8 cellular contexts compared by ENCODE assay signal in the genomic region with DNA sequence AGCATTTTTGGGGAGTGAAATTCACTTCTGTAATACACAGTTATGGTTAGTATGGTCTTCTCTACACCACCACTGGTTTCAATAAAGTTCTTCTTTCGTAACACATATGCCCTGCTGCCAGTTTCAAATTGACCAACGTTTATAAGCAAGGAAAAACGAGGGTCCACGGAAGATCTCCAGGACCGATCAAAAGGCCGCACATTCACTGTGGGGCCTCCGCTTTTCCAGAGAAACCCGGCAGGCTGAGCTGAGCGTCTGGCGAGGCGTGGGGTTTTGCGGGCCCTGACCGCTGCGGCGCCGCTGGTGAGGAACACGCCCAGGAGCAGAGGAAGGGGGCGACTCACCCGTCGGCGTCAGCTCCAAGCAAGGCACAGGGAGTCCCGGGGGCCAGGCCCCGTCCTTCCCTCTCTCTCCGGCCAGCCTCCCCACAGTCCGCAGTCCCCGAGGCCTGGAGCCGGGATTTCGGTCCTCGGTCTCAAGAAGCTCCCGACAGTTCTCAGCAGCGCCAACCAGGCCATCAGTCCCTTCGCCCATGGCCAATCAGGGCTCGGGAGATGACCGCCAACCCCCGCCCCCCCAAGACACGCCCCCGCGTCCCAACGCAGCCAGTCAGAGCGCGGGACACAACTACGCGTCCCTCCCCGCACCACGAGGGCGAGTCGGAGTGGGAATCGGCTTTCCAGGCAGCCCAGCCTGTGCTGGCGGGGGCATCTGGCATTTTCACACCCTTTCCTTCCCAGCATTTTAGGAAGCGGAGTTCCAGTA. TPM values are rescaled to one million over a fixed set of nuclear protein-coding genes. Genes with fewer than 3 reads are reported as not detected.
DNase-seq lines count a peak whose midpoint lies in the region; ATAC-seq and TF ChIP-seq lines count a peak whose summit lies in the region.

A gene with protein sequence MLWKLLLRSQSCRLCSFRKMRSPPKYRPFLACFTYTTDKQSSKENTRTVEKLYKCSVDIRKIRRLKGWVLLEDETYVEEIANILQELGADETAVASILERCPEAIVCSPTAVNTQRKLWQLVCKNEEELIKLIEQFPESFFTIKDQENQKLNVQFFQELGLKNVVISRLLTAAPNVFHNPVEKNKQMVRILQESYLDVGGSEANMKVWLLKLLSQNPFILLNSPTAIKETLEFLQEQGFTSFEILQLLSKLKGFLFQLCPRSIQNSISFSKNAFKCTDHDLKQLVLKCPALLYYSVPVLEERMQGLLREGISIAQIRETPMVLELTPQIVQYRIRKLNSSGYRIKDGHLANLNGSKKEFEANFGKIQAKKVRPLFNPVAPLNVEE (minus strand): TSS at position 522 of the 765 bp plus-strand sequence. CDS start 8,432 bp downstream, outside the sequence.

- H3K27ac ChIP-seq in coronary artery: peak within 1 kb of the TSS; percentile 87 to 92

- peaks cover 32% of the 10 kb centered on the region for H3K4me1 Mint-ChIP-seq in activated CD4-positive, alpha-beta T cell treated with anti-CD3 and anti-CD28 coated beads, Interleukin-2, amount 10 ng/mL, durations not matched to agents 24 days and 14 days

- no peaks in the 10 kb centered on the region for H3K27me3 Mint-ChIP-seq in activated CD4-positive, alpha-beta T cell treated with anti-CD3 and anti-CD28 coated beads, Interleukin-2, amount 10 ng/mL, durations not matched to agents 24 days and 14 days

- H3K36me3 Mint-ChIP-seq in activated CD4-positive, alpha-beta T cell treated with anti-CD3 and anti-CD28 coated beads, Interleukin-2, amount 10 ng/mL, durations not matched to agents 24 days and 14 days (ENCODE audit: low read depth): peaks cover 21% of the 10 kb centered on the region

- H3K4me3 Mint-ChIP-seq in activated CD4-positive, alpha-beta T cell treated with anti-CD3 and anti-CD28 coated beads, Interleukin-2, amount 10 ng/mL, durations not matched to agents 24 days and 14 days: peak within 1 kb of the TSS; percentile 93

- peak; percentile 97 for ATAC-seq in GM19043 (IDR thresholded peaks at IDR 0.05; ENCODE audit: low read depth, unreplicated experiment)
- ATAC-seq in HG03354 (IDR thresholded peaks at IDR 0.05; ENCODE audit: poor library complexity, severe bottlenecking, unreplicated experiment): peak; percentile 99
- peak; percentile 99 for ATAC-seq in left colon

- DNase-seq in AG20443 (ENCODE audit: low spot score) (peak; percentile 97), NCI-H460 (ENCODE audit: extremely low read depth, low read depth) (peak; percentile 92), coronary artery (ENCODE audit: low spot score) (peak; percentile 98), left colon (peak; percentile 89 to 93)
- peak; percentile 93 for DNase-seq in activated CD4-positive, alpha-beta T cell treated with anti-CD3 and anti-CD28 coated beads, Interleukin-2, amount 10 ng/mL, durations not matched to agents 24 days and 14 days
- peak; percentile 61 to 73 for DNase-seq in stimulated activated CD4-positive, alpha-beta T cell treated with anti-CD3 and anti-CD28 coated beads, Interleukin-1b, Interleukin-23, amount 100 ng/mL, for 4 hours (ENCODE audit: low read depth in 2 of 2)

- TF ChIP-seq CTCF in coronary artery (IDR thresholded peaks at IDR 0.05): no peak

- H3K4me3 ChIP-seq in coronary artery: peak within 1 kb of the TSS; percentile 77

- H3K27ac Mint-ChIP-seq in activated CD4-positive, alpha-beta T cell treated with anti-CD3 and anti-CD28 coated beads, Interleukin-2, amount 10 ng/mL, durations not matched to agents 24 days and 14 days: peak within 1 kb of the TSS; percentile 81

- intact Hi-C loops in activated CD4-positive, alpha-beta T cell treated with anti-CD3 and anti-CD28 coated beads, Interleukin-2, amount 10 ng/mL, durations not matched to agents 24 days and 14 days (cut with micrococcal nuclease): loop anchor here (1.0 kb wide), 2 partner anchors 31 to 106 kb away; a partner anchor contains a TSS
- intact Hi-C loops in left colon (cut with DNase I, micrococcal nuclease): no loop called here

- peaks cover 12% of the 10 kb centered on the region for H3K9me3 Mint-ChIP-seq in activated CD4-positive, alpha-beta T cell treated with anti-CD3 and anti-CD28 coated beads, Interleukin-2, amount 10 ng/mL, durations not matched to agents 24 days and 14 days

RNA-seq across cellular contexts. Expression of the gene that starts here (rescaled TPM):
- total RNA-seq in NCI-H460 (2014; rRNA removed; shearing (Covaris generic)): 16.3 and 16.8 TPM in 2 replicates
- polyA plus RNA-seq in NCI-H460 (2014; cell fraction: nucleus; rRNA removed): 36.4 and 37.6 TPM in 2 replicates
- 3.1 and 4.3 TPM in 2 replicates for total RNA-seq in activated CD4-positive, alpha-beta T cell treated with anti-CD3 and anti-CD28 coated beads, Interleukin-2, amount 10 ng/mL, durations not matched to agents 24 days and 14 days
- 10 to 100 TPM in 1 of 2 donors, 1 to 10 TPM in 1; 7.7 to 10.6 TPM for total RNA-seq in left colon

Comparison
In these comparisons a context has a peak if more than half of its experiments do, and no peak if none do; other contexts are left out.
1. Peak in every context shown above with its lines: DNase-seq, ATAC-seq, H3K4me3 ChIP-seq and H3K27ac ChIP-seq.